In the genomic region with DNA sequence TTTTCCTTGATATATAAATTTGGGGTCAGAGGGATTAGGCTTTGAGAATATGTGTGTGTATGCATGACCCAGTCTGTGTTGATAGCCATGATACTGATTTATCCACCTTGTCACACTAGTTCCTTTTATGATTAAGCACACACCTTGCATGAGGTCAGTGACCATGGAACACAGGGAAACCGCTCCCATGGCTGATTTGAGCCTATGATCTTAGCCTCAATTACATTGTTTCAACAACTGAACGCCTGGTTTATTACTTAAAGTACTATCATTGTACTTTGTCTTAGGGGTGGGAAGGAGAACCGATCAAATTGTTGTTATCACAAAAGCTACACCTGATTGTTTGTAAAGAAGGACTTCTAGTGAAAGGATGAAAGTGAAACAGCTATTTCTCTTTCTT, we compare ENCODE assay signal across 16 cellular contexts.
A peak's percentile ranks its signal among the peaks of the same experiment; 100 is the strongest.
DNase-seq lines count a peak whose midpoint lies in the region; ATAC-seq, FAIRE-seq and TF ChIP-seq lines count a peak whose summit lies in the region.
"Had no signal": no experiment of that assay in that cellular context is flagged by ENCODE, and none has a peak within 500 bp of the region (broad histone marks: within the 10 kb centered on the region; RNA-seq: fewer than 3 reads in every experiment).

No MANE protein-coding gene starts in this region.

- H3K4me1 ChIP-seq in DOHH2 (ENCODE audit: control insufficient read depth, low read length) (peaks cover 68% of the 10 kb centered on the region), pancreas (peaks cover 0 to 3% (median 0%) of the 10 kb centered on the region in 3 donors)

- H4K20me1 ChIP-seq in DOHH2 (ENCODE audit: control insufficient read depth, insufficient read depth, low read depth, low read length) = no peaks in the 10 kb centered on the region

- intact Hi-C loops in pancreas (cut with DNase I) = no loop called here

- H3K27me3 ChIP-seq in DOHH2 (ENCODE audit: control insufficient read depth, low read length) (no peaks in the 10 kb centered on the region), pancreas (no peaks in the 10 kb centered on the region)

- H3K79me2 ChIP-seq in DOHH2 (ENCODE audit: control insufficient read depth, low read length) = peaks cover 4% of the 10 kb centered on the region; the same call in 1 of the 2 replicates

- H3K4me3 ChIP-seq in DOHH2 (ENCODE audit: low read length) (0 out of 2 replicates have a peak overlapping the region, but pooled peaks have one; percentile 8), pancreas (no peak overlapping the region)
- H3K4me3 ChIP-seq: K562 had no signal

- H3K36me3 ChIP-seq in DOHH2 (ENCODE audit: control insufficient read depth, low read length) (no peaks in the 10 kb centered on the region), pancreas (no peaks in the 10 kb centered on the region)

- no peak for TF ChIP-seq CTCF in DOHH2 (IDR thresholded peaks at IDR 0.05; ENCODE audit: low read depth, low read length, poor library complexity, severe bottlenecking)
- TF ChIP-seq CTCF in pancreas (IDR thresholded peaks at IDR 0.05) = no peak

- 69 to 80% methylated on average over 3 of the region's 3 CpGs for WGBS in pancreas, 2 donors

- no peaks in the 10 kb centered on the region for H3K9me2 ChIP-seq in DOHH2 (replicated peaks; ENCODE audit: control insufficient read depth, low read length)

- ATAC-seq in pancreas = peak in 3 of 4 donors; percentile 37 to 48 (median 45)
- no peak for ATAC-seq in HG03280 (IDR thresholded peaks at IDR 0.05; ENCODE audit: unreplicated experiment)
- no peak for ATAC-seq in GM21619 (IDR thresholded peaks at IDR 0.05; ENCODE audit: unreplicated experiment)
- ATAC-seq in GM18505 (IDR thresholded peaks at IDR 0.05; ENCODE audit: unreplicated experiment) = no peak
- ATAC-seq: K562 had no signal

- TF ChIP-seq POLR2A in GM18505 (IDR thresholded peaks at IDR 0.05; ENCODE audit: borderline replicate concordance, extremely low read depth, insufficient read depth, insufficient read length) = no peak

- H3K4me2 ChIP-seq in DOHH2 (ENCODE audit: low read length) = peak overlapping the region; percentile 83

- DNase-seq in kidney tubule cell (ENCODE audit: low spot score) = peak; percentile 7
- DNase-seq in pancreas = no peak
- no peak for DNase-seq in SW480 (ENCODE audit: low spot score)
- DNase-seq: COR-L47; NCI-H1105 treated with DMSO at 0.1 percent for 48 hours; NCI-H1694; NCI-H748 treated with DMSO at 0.1 percent for 48 hours; NK-92 treated with Interleukin-12 subunit alpha and Interleukin-12 subunit beta, amount 100 ng/mL, for 24 hours; SHP77 had no signal

- peaks cover 11% of the 10 kb centered on the region for H3F3A ChIP-seq in DOHH2 (ENCODE audit: control insufficient read depth, insufficient read depth)

- FAIRE-seq in pancreas (lab: Jason Lieb, UNC) = no peak
- FAIRE-seq: H54, K562 had no signal

- no peaks in the 10 kb centered on the region for H3K9me3 ChIP-seq in DOHH2 (ENCODE audit: control insufficient read depth, insufficient read depth, low read length)
- no peaks in the 10 kb centered on the region for H3K9me3 ChIP-seq in pancreas

- H3K27ac ChIP-seq in DOHH2 (ENCODE audit: low read depth, low read length) (peak overlapping the region; percentile 22; the same call in 1 of the 2 replicates), angular gyrus (ENCODE audit: low read depth, low read length) (peak overlapping the region; percentile 53), pancreas (no peak overlapping the region)

Comparison
In these comparisons a context has a peak if more than half of its experiments do, and no peak if none do; other contexts are left out.
1. H3K27ac ChIP-seq: peak in DOHH2 (single experiment) and angular gyrus (single experiment); none in pancreas (0 of 4).
2. ATAC-seq: peak in pancreas (3 of 4); none in HG03280 (single experiment), GM21619 (single experiment) and GM18505 (single experiment).